In the genomic region with DNA sequence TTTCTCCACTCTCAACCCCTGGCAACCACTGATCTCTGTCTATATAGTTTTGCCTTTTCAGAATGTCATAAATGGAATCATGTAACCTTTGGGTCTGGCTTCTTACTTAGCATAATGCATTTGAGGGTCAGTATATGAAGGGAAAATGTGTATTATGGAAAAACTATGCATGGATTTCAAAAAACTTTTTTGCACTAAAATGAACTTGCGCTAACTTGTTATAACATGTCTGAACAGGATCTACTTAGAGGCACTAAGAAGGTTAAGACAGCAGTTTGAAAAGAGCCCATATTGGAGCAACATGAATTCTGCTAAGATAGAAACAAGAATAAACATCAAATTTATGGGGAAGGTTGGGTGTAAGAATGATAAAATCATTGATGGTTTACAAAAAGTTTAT, we compare ENCODE assay signal across 20 cellular contexts. TPM values are rescaled to one million over a fixed set of nuclear protein-coding genes. Genes with fewer than 3 reads are reported as not detected.
DNase-seq lines count a peak whose midpoint lies in the region; ATAC-seq, FAIRE-seq and TF ChIP-seq lines count a peak whose summit lies in the region.
"Had no signal": no experiment of that assay in that cellular context is flagged by ENCODE, and none has a peak within 500 bp of the region (broad histone marks: within the 10 kb centered on the region; RNA-seq: fewer than 3 reads in every experiment).

No MANE protein-coding gene starts in this region.

- POLR2A ChIA-PET in GM12878 (lab: Charles Lee): interaction anchor here (0.7 to 1.0 kb wide), 3 partner anchors 11 to 1232 kb away, joined by 3 to 4 read pairs (median 4); no protein-coding TSS in a partner anchor
- POLR2A ChIA-PET in T-cell (lab: Charles Lee): no interaction called here

- CTCF ChIA-PET in GM12878 (lab: Yijun Ruan, JAX): no interaction called here
- CTCF ChIA-PET in T-cell (lab: Charles Lee): no interaction called here

- FAIRE-seq in HTR-8/SVneo (lab: Jason Lieb, UNC) (peak; percentile 20), GM12878 (lab: Jason Lieb, UNC) (peak; percentile 7)
- FAIRE-seq: G401.6, GM19239 had no signal

- TF ChIP-seq RAD21 in GM12878 (IDR thresholded peaks at IDR 0.05; ENCODE audit: insufficient read depth, low read depth, low read length): no peak

- H3K9me3 ChIP-seq in GM12878 (replicated peaks; ENCODE audit: control insufficient read depth, insufficient read depth, low read length): peaks cover 3% of the 10 kb centered on the region; the same call in 2 of the 3 replicates
- no peaks in the 10 kb centered on the region for H3K9me3 ChIP-seq in hepatocyte (ENCODE audit: low read depth)
- H3K9me3 ChIP-seq: Caco-2 had no signal

- intact Hi-C loops in GM12878 (cut with micrococcal nuclease; ENCODE audit: unreplicated experiment): no loop called here

- no peak overlapping the region for H3K27ac ChIP-seq in GM12878 (ENCODE audit: control insufficient read depth, insufficient read depth)
- no peak overlapping the region for H3K27ac ChIP-seq in hepatocyte
- H3K27ac ChIP-seq: BLaER1, C4-2B had no signal

- no peak overlapping the region for H3K4me2 ChIP-seq in GM12878 (ENCODE audit: control insufficient read depth, insufficient read depth)
- H3K4me2 ChIP-seq in hepatocyte: no peak overlapping the region
- H3K4me2 ChIP-seq: BLaER1, GM23338 had no signal

- no TSS peak for BruUV-seq in GM12878 (replicated peaks; lab: Mats Ljungman, UMichigan)

- TF ChIP-seq CTCF in GM12878 (IDR thresholded peaks at IDR 0.05 in 2 of 3, conservative IDR thresholded peaks at IDR 0.05 in 1 of 3; ENCODE audit: control insufficient read depth in 2 of 3, extremely low read depth in 1 of 3, insufficient read depth in 1 of 3, low read depth in 3 of 3, low read length in 3 of 3): no peak
- TF ChIP-seq CTCF in epithelial cell of esophagus (IDR thresholded peaks at IDR 0.05; ENCODE audit: insufficient read depth, low read depth, low read length, missing control alignments): no peak
- no peak for TF ChIP-seq CTCF in hepatocyte (IDR thresholded peaks at IDR 0.05; ENCODE audit: poor library complexity)

- DNase-seq in HTR-8/SVneo (ENCODE audit: insufficient read length, low spot score): no peak
- no peak for DNase-seq in GM12878 (ENCODE audit: low read depth, low spot score)
- DNase-seq in epithelial cell of esophagus (ENCODE audit: low read depth): peak; percentile 64
- DNase-seq in T-cell: no peak
- no peak for DNase-seq in hepatocyte (ENCODE audit: low spot score)
- no peak for DNase-seq in activated CD4-positive, alpha-beta T cell treated with anti-CD3 and anti-CD28 coated beads, Interleukin-2, amount 50 U/mL, for 4 hours
- DNase-seq: Caco-2; CD4-positive, CD25-positive, alpha-beta regulatory T cell; CD8-positive, alpha-beta T cell; DMS153; DND-41; H9; HFFc6 had no signal

- WGBS in GM12878 (ENCODE audit: insufficient coverage, insufficient replicate concordance, low lambda C conversion rate, missing lambda C conversion rate): 94% methylated on average over 1 of the region's 1 CpG
- WGBS in hepatocyte (ENCODE audit: low lambda C conversion rate, missing lambda C conversion rate): 100% methylated on average over 1 of the region's 1 CpG

- H3K9me2 ChIP-seq in hepatocyte (replicated peaks; ENCODE audit: insufficient read depth): no peaks in the 10 kb centered on the region

- no peak for TF ChIP-seq POLR2A in GM12878 (IDR thresholded peaks at IDR 0.05; ENCODE audit: low read depth, low read length)

- no peak overlapping the region for H3K4me3 Mint-ChIP-seq in T-cell
- H3K4me3 Mint-ChIP-seq: CD4-positive, CD25-positive, alpha-beta regulatory T cell; CD8-positive, alpha-beta T cell; GM23338; H9; HFFc6 had no signal

- no peaks in the 10 kb centered on the region for H3K27me3 Mint-ChIP-seq in T-cell
- H3K27me3 Mint-ChIP-seq: CD4-positive, CD25-positive, alpha-beta regulatory T cell had no signal

- H3K79me2 ChIP-seq in GM12878 (ENCODE audit: control insufficient read depth, insufficient read depth, low read length): no peaks in the 10 kb centered on the region; the same call in none of the 2 replicates
- H3K79me2 ChIP-seq in hepatocyte: peaks cover 48% of the 10 kb centered on the region

- RAD21 ChIA-PET in GM12878 (lab: Charles Lee; ENCODE audit: unreplicated experiment): interaction anchor here (1.3 kb wide), 1 partner anchor 31 kb away, joined by 5 read pairs; no protein-coding TSS in a partner anchor

- H3K4me1 Mint-ChIP-seq in T-cell: peaks cover 6 to 13% (median 12%) of the 10 kb centered on the region in 3 donors
- H3K4me1 Mint-ChIP-seq: GM23338, H9 had no signal

- no peak overlapping the region for H3K27ac Mint-ChIP-seq in T-cell
- H3K27ac Mint-ChIP-seq: CD4-positive, CD25-positive, alpha-beta regulatory T cell; CD8-positive, alpha-beta T cell; GM23338; H9; HFFc6 had no signal

- H4K20me1 ChIP-seq in GM12878 (ENCODE audit: control insufficient read depth, insufficient read depth): no peaks in the 10 kb centered on the region
- peaks cover 9% of the 10 kb centered on the region for H4K20me1 ChIP-seq in hepatocyte (ENCODE audit: insufficient read depth, poor library complexity, severe bottlenecking)

- no peak overlapping the region for H3K9ac ChIP-seq in GM12878 (ENCODE audit: control insufficient read depth, insufficient read depth, low read length)
- H3K9ac ChIP-seq: BLaER1 had no signal

- no peak for TF ChIP-seq EP300 in GM12878 (IDR thresholded peaks at IDR 0.05; ENCODE audit: borderline replicate concordance in 1 of 2, control insufficient read depth in 1 of 2, low read depth in 2 of 2, low read length in 2 of 2)

- peaks cover 0 to 3% (median 0%) of the 10 kb centered on the region in 3 donors for H3K9me3 Mint-ChIP-seq in T-cell
- H3K9me3 Mint-ChIP-seq: CD8-positive, alpha-beta T cell; HFFc6 had no signal

- SMC1A ChIA-PET in GM12878 (lab: Charles Lee; ENCODE audit: uncharacterized antibody, unreplicated experiment): interaction anchor here (1.1 kb wide), 1 partner anchor 33 kb away, joined by 6 read pairs; no protein-coding TSS in a partner anchor

- in situ Hi-C loops in GM12878 (cut with MboI): no loop called here

- ATAC-seq in GM12878 (no peak), T-cell (replicated peaks in 1 of 4) (no peak)
- ATAC-seq: CD8-positive, alpha-beta T cell; GM23338 had no signal

- H3K27me3 ChIP-seq in GM12878 (replicated peaks in 1 of 2; ENCODE audit: control insufficient read depth in 2 of 2, insufficient read depth in 2 of 2, low read length in 1 of 2) (no peaks in the 10 kb centered on the region), hepatocyte (no peaks in the 10 kb centered on the region)
- H3K27me3 ChIP-seq: BLaER1 had no signal

- H3K36me3 ChIP-seq in GM12878 (ENCODE audit: control insufficient read depth in 2 of 2, insufficient read depth in 2 of 2, low read length in 1 of 2): peaks cover 1 to 26% of the 10 kb centered on the region in 2 experiments; a peak in 3 of 4 replicates
- H3K36me3 ChIP-seq in hepatocyte (replicated peaks; ENCODE audit: insufficient read depth, low read depth): no peaks in the 10 kb centered on the region

- H3K4me1 ChIP-seq in GM12878 (ENCODE audit: control insufficient read depth, insufficient read depth, low read length) (peaks cover 10% of the 10 kb centered on the region; the same call in 1 of the 2 replicates), hepatocyte (ENCODE audit: insufficient read depth) (no peaks in the 10 kb centered on the region)
- H3K4me1 ChIP-seq: BLaER1, Caco-2 had no signal

- peaks cover 55% of the 10 kb centered on the region for H3K36me3 Mint-ChIP-seq in T-cell

- H3K4me3 ChIP-seq in GM12878: no peak overlapping the region
- no peak overlapping the region for H3K4me3 ChIP-seq in epithelial cell of esophagus (ENCODE audit: low read length)
- no peak overlapping the region for H3K4me3 ChIP-seq in hepatocyte
- H3K4me3 ChIP-seq: BLaER1, GM23338 had no signal

- H2AFZ ChIP-seq in GM12878 (ENCODE audit: control insufficient read depth, low read depth, low read length) (no peak overlapping the region), hepatocyte (no peak overlapping the region)
- H2AFZ ChIP-seq: GM23338 had no signal

RNA-seq across cellular contexts. Expression of a gene that starts 29.1 kb away (rescaled TPM):
- 143 and 144 TPM in 2 replicates for total RNA-seq in GM12878 (2013; cell fraction: nucleolus; rRNA removed)
- 66.3 and 76.5 TPM in 2 replicates for total RNA-seq in GM12878 (2014; rRNA removed)
- 65.4 and 69.1 TPM in 2 replicates for total RNA-seq in GM12878 (2014; rRNA removed; fragmentation: Illumina TruSeq; extraction: Trizol)
- 55.8 and 58.7 TPM in 2 replicates for total RNA-seq in GM12878 (2021)
- polyA plus RNA-seq in GM12878 (2011; ENCODE audit: low read depth): 33.5 TPM
- 109 and 121 TPM in 2 replicates for polyA plus RNA-seq in GM12878 (2011; rRNA removed)
- 76.2 and 79.0 TPM in 2 replicates for polyA plus RNA-seq in GM12878 (2011; cell fraction: cytosol; rRNA removed)
- polyA plus RNA-seq in GM12878 (2011; cell fraction: nucleus; rRNA removed): 58.8 and 86.5 TPM in 2 replicates
- polyA plus RNA-seq in GM12878 (2012): 33.8 and 41.8 TPM in 2 replicates
- polyA plus RNA-seq in GM12878 (2014; fragmentation: Illumina TruSeq; extraction: Trizol): 50.2 and 58.3 TPM in 2 replicates
- polyA plus RNA-seq in GM12878 (2014; fragmentation: Nextera tagmentation; extraction: Ambion mirVana): 10 to 100 TPM; 19.9 to 29.5 TPM
- 35.1 and 40.9 TPM in 2 replicates for polyA plus RNA-seq in GM12878 (2014; rRNA removed)
- 10 to 100 TPM; 40.8 to 43.7 TPM for polyA plus RNA-seq in GM12878 (2016; fragmentation: Nextera tagmentation; extraction: Ambion mirVana)
- polyA minus RNA-seq in GM12878 (2011; rRNA and poly(A)+ RNA removed): 237 and 247 TPM in 2 replicates
- 43.0 and 56.1 TPM in 2 replicates for polyA minus RNA-seq in GM12878 (2011; cell fraction: cytosol; rRNA and poly(A)+ RNA removed)
- polyA minus RNA-seq in GM12878 (2011; cell fraction: nucleus; rRNA and poly(A)+ RNA removed): 41.6 and 49.9 TPM in 2 replicates
- total RNA-seq in T-cell: 10 to 100 TPM; 23.4 to 38.0 (median 33.0) TPM
- total RNA-seq in hepatocyte: 109 TPM in 2 replicates
- polyA plus RNA-seq in hepatocyte: 29.4 and 33.4 TPM in 2 replicates

RNA-seq across cellular contexts. Expression of a gene that starts 29.5 kb away (rescaled TPM):
- total RNA-seq in GM12878 (2013; cell fraction: nucleolus; rRNA removed): 77.0 and 96.5 TPM in 2 replicates
- 236 and 275 TPM in 2 replicates for total RNA-seq in GM12878 (2014; rRNA removed)
- 440 and 441 TPM in 2 replicates for total RNA-seq in GM12878 (2014; rRNA removed; fragmentation: Illumina TruSeq; extraction: Trizol)
- 375 and 388 TPM in 2 replicates for total RNA-seq in GM12878 (2021)
- 97.7 TPM for polyA plus RNA-seq in GM12878 (2011; ENCODE audit: low read depth)
- 491 and 785 TPM in 2 replicates for polyA plus RNA-seq in GM12878 (2011; rRNA removed)
- 225 and 239 TPM in 2 replicates for polyA plus RNA-seq in GM12878 (2011; cell fraction: cytosol; rRNA removed)
- polyA plus RNA-seq in GM12878 (2011; cell fraction: nucleus; rRNA removed): 76.8 and 103 TPM in 2 replicates
- 230 and 359 TPM in 2 replicates for polyA plus RNA-seq in GM12878 (2012)
- 390 and 413 TPM in 2 replicates for polyA plus RNA-seq in GM12878 (2014; fragmentation: Illumina TruSeq; extraction: Trizol)
- 100 to 1,000 TPM; 538 to 852 TPM for polyA plus RNA-seq in GM12878 (2014; fragmentation: Nextera tagmentation; extraction: Ambion mirVana)
- polyA plus RNA-seq in GM12878 (2014; rRNA removed): 269 and 302 TPM in 2 replicates
- polyA plus RNA-seq in GM12878 (2016; fragmentation: Nextera tagmentation; extraction: Ambion mirVana): 100 to 1,000 TPM; 255 to 334 TPM
- polyA minus RNA-seq in GM12878 (2011; rRNA and poly(A)+ RNA removed): 120 and 155 TPM in 2 replicates
- 134 and 182 TPM in 2 replicates for polyA minus RNA-seq in GM12878 (2011; cell fraction: cytosol; rRNA and poly(A)+ RNA removed)
- polyA minus RNA-seq in GM12878 (2011; cell fraction: nucleus; rRNA and poly(A)+ RNA removed): 48.6 and 71.8 TPM in 2 replicates
- 100 to 1,000 TPM; 108 to 119 (median 115) TPM for total RNA-seq in T-cell
- total RNA-seq in hepatocyte: 147 and 163 TPM in 2 replicates
- 181 and 219 TPM in 2 replicates for polyA plus RNA-seq in hepatocyte

RNA-seq across cellular contexts. Expression of a gene that starts 56.9 kb away (rescaled TPM):
- 0.15 and 0.21 TPM in 2 replicates for total RNA-seq in GM12878 (2013; cell fraction: nucleolus; rRNA removed)
- total RNA-seq in GM12878 (2014; rRNA removed): 0.06 TPM in 1 of 2 replicates, not detected in the other
- total RNA-seq in GM12878 (2014; rRNA removed; fragmentation: Illumina TruSeq; extraction: Trizol): 0.05 TPM in 1 of 2 replicates, not detected in the other
- 0.08 TPM in 1 of 2 replicates, not detected in the other for total RNA-seq in GM12878 (2021)
- polyA plus RNA-seq in GM12878 (2011; ENCODE audit: low read depth): not detected
- polyA plus RNA-seq in GM12878 (2011; rRNA removed): 0.01 and 0.03 TPM in 2 replicates
- polyA plus RNA-seq in GM12878 (2011; cell fraction: cytosol; rRNA removed): 0.01 and 0.02 TPM in 2 replicates
- 0.06 TPM in 2 replicates for polyA plus RNA-seq in GM12878 (2011; cell fraction: nucleus; rRNA removed)
- polyA plus RNA-seq in GM12878 (2012): 0.01 and 0.04 TPM in 2 replicates
- polyA plus RNA-seq in GM12878 (2014; fragmentation: Illumina TruSeq; extraction: Trizol): 0.01 TPM in 1 of 2 replicates, not detected in the other
- not detected for polyA plus RNA-seq in GM12878 (2014; fragmentation: Nextera tagmentation; extraction: Ambion mirVana)
- 0.03 TPM in 1 of 2 replicates, not detected in the other for polyA plus RNA-seq in GM12878 (2014; rRNA removed)
- polyA plus RNA-seq in GM12878 (2016; fragmentation: Nextera tagmentation; extraction: Ambion mirVana): not detected
- polyA minus RNA-seq in GM12878 (2011; rRNA and poly(A)+ RNA removed): not detected in 2 replicates
- not detected in 2 replicates for polyA minus RNA-seq in GM12878 (2011; cell fraction: cytosol; rRNA and poly(A)+ RNA removed)
- not detected in 2 replicates for polyA minus RNA-seq in GM12878 (2011; cell fraction: nucleus; rRNA and poly(A)+ RNA removed)
- total RNA-seq in T-cell: under 1 TPM; 0.28 to 0.61 (median 0.44) TPM
- total RNA-seq in hepatocyte: not detected in 2 replicates
- not detected in 2 replicates for polyA plus RNA-seq in hepatocyte
- total RNA-seq: A172, H4 had no signal
